ENCODE assay signal across 30 cellular contexts in the genomic region with DNA sequence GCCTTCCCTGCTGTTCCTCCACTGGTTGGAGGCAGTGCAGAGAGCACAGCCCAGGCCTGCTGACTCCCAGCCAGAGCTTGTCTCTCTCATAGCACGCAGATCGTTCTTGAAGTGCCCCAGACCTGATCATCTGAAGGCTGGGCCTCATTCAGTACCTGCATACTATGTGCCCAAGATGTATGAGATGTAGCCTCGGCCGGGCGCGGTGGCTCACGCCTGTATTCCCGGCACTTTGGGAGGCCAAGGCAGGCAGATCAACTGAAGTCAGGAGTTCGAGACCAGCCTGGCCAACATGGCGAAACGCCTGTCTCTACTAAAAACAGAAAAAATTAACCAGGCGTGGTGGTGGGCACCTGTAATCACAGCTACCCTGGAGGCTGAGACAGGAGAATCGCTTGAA. TPM values are rescaled to one million over a fixed set of nuclear protein-coding genes. Genes with fewer than 3 reads are reported as not detected.
"Had no signal": no experiment of that assay in that cellular context is flagged by ENCODE, and none has a peak within 500 bp of the region (broad histone marks: within the 10 kb centered on the region; RNA-seq: fewer than 3 reads in every experiment).

No MANE protein-coding gene starts in this region.

- H3K4me1 Mint-ChIP-seq: stimulated activated naive CD8-positive, alpha-beta T cell treated with anti-CD3 and anti-CD28 coated beads, Interleukin-15, amount 100 ng/mL, for 72 hours had no signal

- H3K27me3 ChIP-seq: ovary, right lobe of liver, testis, uterus had no signal

- DNase-seq: naive thymus-derived CD8-positive, alpha-beta T cell; nephron progenitor cell; occipital lobe; ovary; posterior cingulate gyrus; psoas muscle; right lobe of liver; sigmoid colon; small intestine; stimulated activated CD4-positive, alpha-beta T cell treated with anti-CD3 and anti-CD28 coated beads, Interleukin-1b, Interleukin-23, amount 100 ng/mL, for 48 hours; stimulated activated CD4-positive, alpha-beta T cell treated with anti-CD3 and anti-CD28 coated beads, Interleukin-4, amount 100 ng/mL, for 1 hour; stimulated activated CD4-positive, alpha-beta T cell treated with anti-CD3 and anti-CD28 coated beads, Interleukin-4, amount 100 ng/mL, for 4 hours; stimulated activated CD8-positive, alpha-beta memory T cell treated with anti-CD3 and anti-CD28 coated beads, Interleukin-4, amount 100 ng/mL, for 48 hours; stimulated activated naive CD4-positive, alpha-beta T cell; stimulated activated naive CD8-positive, alpha-beta T cell treated with anti-CD3 and anti-CD28 coated beads, Interleukin-15, amount 100 ng/mL, for 72 hours; stimulated activated naive CD8-positive, alpha-beta T cell treated with anti-CD3 and anti-CD28 coated beads, Interleukin-15, Interleukin-2, amounts not matched to agents 100 U/mL and 50 U/mL, for 24 hours; substantia nigra; testis; tibial artery; transverse colon; upper lobe of right lung; uterus had no signal

- H3K9me3 Mint-ChIP-seq: naive thymus-derived CD8-positive, alpha-beta T cell; natural killer cell treated with Interleukin-12 subunit alpha and Interleukin-12 subunit beta and Interleukin-15 and Interleukin-18, amount 100 ng/mL, for 72 hours; neural crest cell; stimulated activated naive CD8-positive, alpha-beta T cell treated with anti-CD3 and anti-CD28 coated beads, Interleukin-15, amount 100 ng/mL, for 72 hours; type B pancreatic cell had no signal

- H3K36me3 ChIP-seq: ovary, right lobe of liver, sigmoid colon, suprapubic skin, tibial artery, transverse colon, upper lobe of right lung, uterus had no signal

- H3K9me3 ChIP-seq: ovary, psoas muscle, right lobe of liver, suprapubic skin, testis, transverse colon, upper lobe of right lung, uterus had no signal

- H3K4me3 Mint-ChIP-seq: naive thymus-derived CD8-positive, alpha-beta T cell; natural killer cell treated with Interleukin-12 subunit alpha and Interleukin-12 subunit beta and Interleukin-15 and Interleukin-18, amount 100 ng/mL, for 72 hours; nephron progenitor cell; neural crest cell; stimulated activated memory B cell treated with anti-CD40 and anti-IgM and Interleukin-4, amounts not matched to agents 10 μg/mL and 1 μg/mL and 100 μg/mL, for 72 hours; stimulated activated naive CD8-positive, alpha-beta T cell treated with anti-CD3 and anti-CD28 coated beads, Interleukin-15, amount 100 ng/mL, for 72 hours; type B pancreatic cell had no signal

- H3K36me3 Mint-ChIP-seq: naive thymus-derived CD8-positive, alpha-beta T cell; natural killer cell treated with Interleukin-12 subunit alpha and Interleukin-12 subunit beta and Interleukin-15 and Interleukin-18, amount 100 ng/mL, for 72 hours; stimulated activated memory B cell treated with anti-CD40 and anti-IgM and Interleukin-4, amounts not matched to agents 10 μg/mL and 1 μg/mL and 100 μg/mL, for 72 hours had no signal

- H3K27ac Mint-ChIP-seq: naive thymus-derived CD8-positive, alpha-beta T cell; natural killer cell treated with Interleukin-12 subunit alpha and Interleukin-12 subunit beta and Interleukin-15 and Interleukin-18, amount 100 ng/mL, for 72 hours; nephron progenitor cell; progenitor cell of endocrine pancreas; stimulated activated memory B cell treated with anti-CD40 and anti-IgM and Interleukin-4, amounts not matched to agents 10 μg/mL and 1 μg/mL and 100 μg/mL, for 72 hours; stimulated activated naive CD8-positive, alpha-beta T cell treated with anti-CD3 and anti-CD28 coated beads, Interleukin-15, amount 100 ng/mL, for 72 hours had no signal

- H3K27me3 Mint-ChIP-seq: type B pancreatic cell had no signal

- H3K4me1 ChIP-seq: parathyroid adenoma, psoas muscle, sigmoid colon, testis, tibial artery, upper lobe of right lung, uterus had no signal

- H3K9ac ChIP-seq: parathyroid adenoma had no signal

- H3K4me3 ChIP-seq: ovary, psoas muscle, right lobe of liver, sigmoid colon, suprapubic skin, testis, tibial artery, transverse colon, upper lobe of right lung, uterus had no signal

- H3K27ac ChIP-seq: ovary, parathyroid adenoma, psoas muscle, right lobe of liver, sigmoid colon, suprapubic skin, testis, tibial artery, transverse colon, upper lobe of right lung, uterus had no signal

- ATAC-seq: naive thymus-derived CD8-positive, alpha-beta T cell; natural killer cell treated with Interleukin-12 subunit alpha and Interleukin-12 subunit beta and Interleukin-15 and Interleukin-18, amount 100 ng/mL, for 72 hours; psoas muscle; right cardiac atrium; right lobe of liver; stimulated activated memory B cell treated with anti-CD40 and anti-IgM and Interleukin-4, amounts not matched to agents 10 μg/mL and 1 μg/mL and 100 μg/mL, for 72 hours; stimulated activated naive CD8-positive, alpha-beta T cell treated with anti-CD3 and anti-CD28 coated beads, Interleukin-15, amount 100 ng/mL, for 72 hours; stimulated activated naive CD8-positive, alpha-beta T cell treated with anti-CD3 and anti-CD28 coated beads, Interleukin-15, Interleukin-2, amounts not matched to agents 100 U/mL and 50 U/mL, for 24 hours; upper lobe of right lung had no signal

RNA-seq across cellular contexts. Expression of a gene that starts 31.0 kb away (rescaled TPM):
- total RNA-seq: naive thymus-derived CD8-positive, alpha-beta T cell had no signal
- polyA plus RNA-seq: naive thymus-derived CD8-positive, alpha-beta T cell had no signal
